In genomic region chr5:129905467-129906176, GRCh38 we compare ENCODE assay signal across 9 cellular contexts. TPM values are rescaled to one million over a fixed set of nuclear protein-coding genes. Genes with fewer than 3 reads are reported as not detected.
DNase-seq lines count a peak whose midpoint lies in the region; ATAC-seq, FAIRE-seq and TF ChIP-seq lines count a peak whose summit lies in the region.
"Had no signal": no experiment of that assay in that cellular context is flagged by ENCODE, and none has a peak within 500 bp of the region (broad histone marks: within the 10 kb centered on the region; RNA-seq: fewer than 3 reads in every experiment).

No MANE protein-coding gene starts in this region.

- POLR2A ChIA-PET in A549 (lab: Yijun Ruan, JAX), result no interaction called here
- POLR2A ChIA-PET in A673 (lab: Charles Lee; ENCODE audit: low non-redundant PET), result no interaction called here

- H3K4me1 Mint-ChIP-seq in HFFc6 (ENCODE audit: low read depth) (peaks cover 18% of the 10 kb centered on the region), immature natural killer cell (peaks cover 14 to 24% of the 10 kb centered on the region in 2 donors)
- peaks cover 17% of the 10 kb centered on the region for H3K4me1 Mint-ChIP-seq in stimulated activated memory B cell treated with anti-CD40 and anti-IgM and Interleukin-4, amounts not matched to agents 10 μg/mL and 1 μg/mL and 100 μg/mL, for 72 hours

- TF ChIP-seq POLR2A in A549 (IDR thresholded peaks at IDR 0.05; ENCODE audit: low read length), result no peak

- H3K4me2 ChIP-seq in A549, result peak overlapping the region; percentile 100

- H3K4me3 Mint-ChIP-seq in HFFc6, result peak overlapping the region; percentile 71
- peak overlapping the region; percentile 69 to 87 (median 72) for H3K4me3 Mint-ChIP-seq in immature natural killer cell
- H3K4me3 Mint-ChIP-seq in stimulated activated memory B cell treated with anti-CD40 and anti-IgM and Interleukin-4, amounts not matched to agents 10 μg/mL and 1 μg/mL and 100 μg/mL, for 72 hours, result peak overlapping the region; percentile 68

- CTCF ChIA-PET in A549 (lab: Yijun Ruan, JAX) (no interaction called here), A673 (lab: Charles Lee) (no interaction called here)

- H3K27ac ChIP-seq in A549 (no peak overlapping the region), A673 (ENCODE audit: low read depth, low read length, poor library complexity, severe bottlenecking) (no peak overlapping the region)

- H3K27ac Mint-ChIP-seq in HFFc6 (no peak overlapping the region), immature natural killer cell (no peak overlapping the region)
- H3K27ac Mint-ChIP-seq in stimulated activated memory B cell treated with anti-CD40 and anti-IgM and Interleukin-4, amounts not matched to agents 10 μg/mL and 1 μg/mL and 100 μg/mL, for 72 hours, result no peak overlapping the region

- H3K27me3 ChIP-seq in A673 (replicated peaks; ENCODE audit: insufficient read depth, low read depth, low read length, poor library complexity), result peaks cover 86% of the 10 kb centered on the region

- peak in 1 of 2 experiments; percentile 15; a peak in 3 of 6 replicates for ATAC-seq in A549
- no peak for ATAC-seq in stimulated activated memory B cell treated with anti-CD40 and anti-IgM and Interleukin-4, amounts not matched to agents 10 μg/mL and 1 μg/mL and 100 μg/mL, for 72 hours

- peak in 1 of 2 experiments; percentile 6 for DNase-seq in A549 (ENCODE audit: low read depth in 1 of 2, low spot score in 1 of 2)
- DNase-seq in HFFc6, result no peak
- DNase-seq in astrocyte of the hippocampus (ENCODE audit: low read depth, low spot score), result peak; percentile 53
- DNase-seq in immature natural killer cell, result no peak
- no peak for DNase-seq in A673 (ENCODE audit: low spot score)
- DNase-seq in KG1 (lab: John Stamatoyannopoulos, UW), result no peak
- DNase-seq in SIG-M5 treated with dmso at 0.1 percent for 504 hours (lab: John Stamatoyannopoulos, UW; ENCODE audit: unreplicated experiment), result no peak

- TF ChIP-seq EP300 in A549 (IDR thresholded peaks at IDR 0.05), result no peak

- intact Hi-C loops in A673 (cut with micrococcal nuclease; ENCODE audit: unreplicated experiment), result loop anchor here (10.0 kb wide), 1 partner anchor 1199 kb away; no protein-coding TSS in a partner anchor

- H3K4me3 ChIP-seq in A549, result peak overlapping the region; percentile 72
- no peak overlapping the region for H3K4me3 ChIP-seq in A673 (ENCODE audit: low read depth, low read length, poor library complexity, severe bottlenecking)

- no peak for FAIRE-seq in A549 (lab: Jason Lieb, UNC)
- FAIRE-seq: GM12878 had no signal

- H3K36me3 Mint-ChIP-seq in HFFc6 (ENCODE audit: low read depth) (no peaks in the 10 kb centered on the region), immature natural killer cell (peaks cover 3 to 8% (median 3%) of the 10 kb centered on the region in 3 donors)
- H3K36me3 Mint-ChIP-seq in stimulated activated memory B cell treated with anti-CD40 and anti-IgM and Interleukin-4, amounts not matched to agents 10 μg/mL and 1 μg/mL and 100 μg/mL, for 72 hours, result no peaks in the 10 kb centered on the region

- H3K4me1 ChIP-seq in A549 (peaks cover 12% of the 10 kb centered on the region), A673 (ENCODE audit: insufficient read depth, low read length, poor library complexity, severe bottlenecking) (peaks cover 11% of the 10 kb centered on the region)

- no TSS peak for BruUV-seq in A673 (replicated peaks; lab: Mats Ljungman, UMichigan)

- TF ChIP-seq RAD21 in A549 (conservative IDR thresholded peaks at IDR 0.05 in 1 of 2, IDR thresholded peaks at IDR 0.05 in 1 of 2), result no peak

- no peaks in the 10 kb centered on the region for H3K36me3 ChIP-seq in A673 (ENCODE audit: insufficient read depth, low read length, poor library complexity, severe bottlenecking)

- no peaks in the 10 kb centered on the region for H3K9me3 ChIP-seq in A549
- no peaks in the 10 kb centered on the region for H3K9me3 ChIP-seq in A673 (ENCODE audit: low read depth, low read length, poor library complexity, severe bottlenecking)

- WGBS in A549 (ENCODE audit: missing lambda C conversion rate), result 19% methylated on average over 29 of the region's 39 CpGs

- H3K27me3 Mint-ChIP-seq in HFFc6 (ENCODE audit: insufficient read depth), result peaks cover 18% of the 10 kb centered on the region
- peaks cover 6 to 20% (median 9%) of the 10 kb centered on the region in 3 donors for H3K27me3 Mint-ChIP-seq in immature natural killer cell (ENCODE audit: low read depth in 3 of 3)
- H3K27me3 Mint-ChIP-seq in stimulated activated memory B cell treated with anti-CD40 and anti-IgM and Interleukin-4, amounts not matched to agents 10 μg/mL and 1 μg/mL and 100 μg/mL, for 72 hours, result peaks cover 45% of the 10 kb centered on the region

- TF ChIP-seq CTCF in A549 (IDR thresholded peaks at IDR 0.05) (no peak), HFFc6 (IDR thresholded peaks at IDR 0.05) (no peak), A673 (conservative IDR thresholded peaks at IDR 0.05; ENCODE audit: low read depth, low read length) (no peak)

- H3K9me3 Mint-ChIP-seq in HFFc6, result no peaks in the 10 kb centered on the region
- H3K9me3 Mint-ChIP-seq in immature natural killer cell, result peaks cover 1 to 10% (median 5%) of the 10 kb centered on the region in 6 donors
- H3K9me3 Mint-ChIP-seq in stimulated activated memory B cell treated with anti-CD40 and anti-IgM and Interleukin-4, amounts not matched to agents 10 μg/mL and 1 μg/mL and 100 μg/mL, for 72 hours, result no peaks in the 10 kb centered on the region

TF ChIP-seq in A549, 52 proteins besides CTCF, POLR2A, EP300 and RAD21 (continues in another document):
- TF ChIP-seq HDAC2 (IDR thresholded peaks at IDR 0.05) (no peak), HOXA7 (CRISPR knock-in tag; IDR thresholded peaks at IDR 0.05) (no peak), HOXB5 (CRISPR knock-in tag; IDR thresholded peaks at IDR 0.05) (no peak), CBX2 (IDR thresholded peaks at IDR 0.05; ENCODE audit: borderline replicate concordance, low read depth) (no peak), USF2 (IDR thresholded peaks at IDR 0.05) (no peak), BCL3 (IDR thresholded peaks at IDR 0.05) (no peak), FOXS1 (CRISPR knock-in tag; IDR thresholded peaks at IDR 0.05) (no peak), REST (IDR thresholded peaks at IDR 0.05) (no peak)

RNA-seq across cellular contexts. Expression of gene CHSY3, which starts 1.4 kb away (rescaled TPM):
- 0.12 and 0.37 TPM in 2 replicates for polyA plus RNA-seq in A549 (2011; rRNA removed)
- polyA plus RNA-seq in A549 (2012; cell fraction: cytosol; rRNA removed), result 0.04 and 0.05 TPM in 2 replicates
- polyA plus RNA-seq in A549 (2012; cell fraction: nucleus; rRNA removed), result 0.11 TPM in 2 replicates
- polyA plus RNA-seq in A549 (2017; fragmentation: RNase III; extraction: RNeasy Plus Mini Kit Qiagen cat#74134 plus additional on column Dnase treatment), result 0.04 to 0.06 TPM (median 0.04 TPM) in 3 replicates
- polyA minus RNA-seq in A549 (2011; rRNA and poly(A)+ RNA removed), result 0.08 and 0.78 TPM in 2 replicates
- under 1 TPM in 4 of 6 experiments, not detected in 2; 0.07 to 0.19 (median 0.07) TPM for total RNA-seq in HFFc6 (2021; fragmentation: NEBNext Ultra II Directional; extraction: Animal tissue kit (Norgen Biotek cat#: 25700))
- polyA plus RNA-seq in immature natural killer cell, result under 1 TPM; 0.06 to 0.84 (median 0.31) TPM
- total RNA-seq in A673 (2021), result not detected in 2 replicates
- total RNA-seq: GM12878 had no signal
- polyA plus RNA-seq: GM12878 had no signal
